8 cellular contexts compared by ENCODE assay signal in the genomic region with DNA sequence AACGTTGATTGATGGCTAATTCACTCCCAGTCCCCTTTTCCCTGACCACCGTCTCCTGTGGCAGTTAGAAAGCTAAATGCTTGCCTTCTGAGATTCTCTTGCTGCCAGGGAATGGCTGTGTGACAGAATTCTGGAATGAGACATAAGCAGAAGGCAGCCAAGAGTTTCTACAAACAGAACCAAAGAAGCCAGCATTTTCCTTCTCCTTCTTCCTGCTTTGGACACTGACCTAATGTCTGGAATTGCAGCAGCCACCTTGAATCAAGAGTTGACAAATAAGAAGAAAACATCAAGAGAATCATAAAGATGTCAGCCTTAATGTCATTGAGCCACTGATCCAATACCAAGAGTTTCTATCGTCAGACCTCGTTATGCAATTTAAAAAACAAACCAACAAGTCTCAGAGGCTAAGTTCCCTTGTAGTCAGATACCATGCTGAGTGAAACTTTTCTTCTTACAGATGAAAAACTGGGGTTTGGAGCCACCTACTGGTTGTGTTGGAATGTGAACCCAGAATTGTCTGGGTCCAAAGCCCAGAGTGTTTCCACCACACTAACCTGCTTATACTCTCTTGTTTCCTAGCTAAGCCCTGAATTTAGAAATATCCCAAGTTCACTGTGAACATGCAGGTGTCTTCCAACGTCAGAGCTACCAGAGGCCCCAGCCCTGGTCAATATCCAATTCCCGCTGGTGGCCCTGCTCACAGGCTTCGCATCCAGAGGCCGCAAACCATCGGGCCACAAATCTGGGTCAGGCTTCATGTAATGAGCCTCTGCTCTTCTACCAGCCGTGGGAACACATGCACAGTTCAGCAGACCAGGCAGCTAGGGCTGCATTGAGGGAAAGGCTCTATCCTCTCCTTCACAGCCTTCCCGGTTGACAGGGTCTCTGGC. TPM values are rescaled to one million over a fixed set of nuclear protein-coding genes. Genes with fewer than 3 reads are reported as not detected.
A peak's percentile ranks its signal among the peaks of the same experiment; 100 is the strongest.
DNase-seq lines count a peak whose midpoint lies in the region; ATAC-seq lines count a peak whose summit lies in the region.

No MANE protein-coding gene starts in this region.

- no peaks in the 10 kb centered on the region for H3K9me3 Mint-ChIP-seq in activated CD8-positive, alpha-beta T cell treated with anti-CD3 and anti-CD28 coated beads, Interleukin-2, amount 10 ng/mL, durations not matched to agents 7 days and 5 days (ENCODE audit: insufficient read depth)
- H3K9me3 Mint-ChIP-seq in stimulated activated naive B cell treated with anti-CD40 and anti-IgM and Interleukin-4, amounts not matched to agents 10 μg/mL and 1 μg/mL and 100 μg/mL, for 72 hours, result no peaks in the 10 kb centered on the region

- no peaks in the 10 kb centered on the region for H3K27me3 Mint-ChIP-seq in activated CD8-positive, alpha-beta T cell treated with anti-CD3 and anti-CD28 coated beads, Interleukin-2, amount 10 ng/mL, durations not matched to agents 7 days and 5 days (ENCODE audit: low read depth)
- H3K27me3 Mint-ChIP-seq in stimulated activated naive B cell treated with anti-CD40 and anti-IgM and Interleukin-4, amounts not matched to agents 10 μg/mL and 1 μg/mL and 100 μg/mL, for 72 hours, result peaks cover 10 to 19% of the 10 kb centered on the region in 2 donors

- H3K27ac Mint-ChIP-seq in activated CD8-positive, alpha-beta T cell treated with anti-CD3 and anti-CD28 coated beads, Interleukin-2, amount 10 ng/mL, durations not matched to agents 7 days and 5 days, result no peak overlapping the region
- H3K27ac Mint-ChIP-seq in stimulated activated naive B cell treated with anti-CD40 and anti-IgM and Interleukin-4, amounts not matched to agents 10 μg/mL and 1 μg/mL and 100 μg/mL, for 72 hours, result no peak overlapping the region

- ATAC-seq in Right ventricle myocardium inferior (peak; percentile 75), HG03432 (IDR thresholded peaks at IDR 0.05; ENCODE audit: unreplicated experiment) (peak; percentile 70)
- ATAC-seq in activated CD8-positive, alpha-beta T cell treated with anti-CD3 and anti-CD28 coated beads, Interleukin-2, amount 10 ng/mL, durations not matched to agents 7 days and 5 days, result peak; percentile 88
- ATAC-seq in stimulated activated naive B cell treated with anti-CD40 and anti-IgM and Interleukin-4, amounts not matched to agents 10 μg/mL and 1 μg/mL and 100 μg/mL, for 72 hours (replicated peaks), result peak; percentile 67 to 72

- no peak overlapping the region for H3K4me3 Mint-ChIP-seq in activated CD8-positive, alpha-beta T cell treated with anti-CD3 and anti-CD28 coated beads, Interleukin-2, amount 10 ng/mL, durations not matched to agents 7 days and 5 days
- no peak overlapping the region for H3K4me3 Mint-ChIP-seq in stimulated activated naive B cell treated with anti-CD40 and anti-IgM and Interleukin-4, amounts not matched to agents 10 μg/mL and 1 μg/mL and 100 μg/mL, for 72 hours

- no peaks in the 10 kb centered on the region for H3K36me3 Mint-ChIP-seq in activated CD8-positive, alpha-beta T cell treated with anti-CD3 and anti-CD28 coated beads, Interleukin-2, amount 10 ng/mL, durations not matched to agents 7 days and 5 days (ENCODE audit: low read depth)
- H3K36me3 Mint-ChIP-seq in stimulated activated naive B cell treated with anti-CD40 and anti-IgM and Interleukin-4, amounts not matched to agents 10 μg/mL and 1 μg/mL and 100 μg/mL, for 72 hours, result peaks cover 0 to 2% of the 10 kb centered on the region in 2 donors

- DNase-seq in Right ventricle myocardium inferior (ENCODE audit: missing footprints) (no peak), cardiac septum (ENCODE audit: low spot score) (no peak), NCI-H82 treated with DMSO at 0.1 percent for 48 hours (lab: John Stamatoyannopoulos, UW; ENCODE audit: unreplicated experiment) (peak; percentile 63), epidermal melanocyte (ENCODE audit: insufficient read length, low spot score) (peak; percentile 43), middle frontal gyrus (ENCODE audit: extremely low spot score, low spot score) (peak; percentile 56)
- peak; percentile 76 for DNase-seq in activated CD8-positive, alpha-beta T cell treated with anti-CD3 and anti-CD28 coated beads, Interleukin-2, amount 10 ng/mL, durations not matched to agents 7 days and 5 days
- DNase-seq in stimulated activated naive B cell treated with anti-CD40 and anti-IgM and Interleukin-4, amounts not matched to agents 10 μg/mL and 1 μg/mL and 100 μg/mL, for 72 hours, result peak; percentile 39

- CTCF ChIA-PET in activated CD8-positive, alpha-beta T cell treated with anti-CD3 and anti-CD28 coated beads, Interleukin-2, amount 10 ng/mL, durations not matched to agents 7 days and 5 days (lab: Charles Lee), result interaction anchor here (0.7 to 5.9 kb wide), 19 partner anchors 11 to 669 kb away, joined by 3 to 187 read pairs (median 4); a partner anchor contains a TSS

- POLR2A ChIA-PET in activated CD8-positive, alpha-beta T cell treated with anti-CD3 and anti-CD28 coated beads, Interleukin-2, amount 10 ng/mL, durations not matched to agents 7 days and 5 days (lab: Charles Lee), result no interaction called here

- H3K4me1 Mint-ChIP-seq in activated CD8-positive, alpha-beta T cell treated with anti-CD3 and anti-CD28 coated beads, Interleukin-2, amount 10 ng/mL, durations not matched to agents 7 days and 5 days (ENCODE audit: low read depth), result peaks cover 4% of the 10 kb centered on the region
- peaks cover 13 to 26% of the 10 kb centered on the region in 2 donors for H3K4me1 Mint-ChIP-seq in stimulated activated naive B cell treated with anti-CD40 and anti-IgM and Interleukin-4, amounts not matched to agents 10 μg/mL and 1 μg/mL and 100 μg/mL, for 72 hours

- intact Hi-C loops in Right ventricle myocardium inferior (cut with DNase I), result loop anchor here (1.0 kb wide), 1 partner anchor 264 kb away; no protein-coding TSS in a partner anchor
- intact Hi-C loops in cardiac septum (cut with DNase I), result loop anchor here (2.0 kb wide), 1 partner anchor 263 kb away; no protein-coding TSS in a partner anchor

RNA-seq across cellular contexts. Expression of a gene that starts 42.5 kb away (rescaled TPM):
- total RNA-seq in Right ventricle myocardium inferior (0.22 TPM), cardiac septum (1.1 TPM)
- 1 to 10 TPM; 7.2 to 7.5 TPM for total RNA-seq in activated CD8-positive, alpha-beta T cell treated with anti-CD3 and anti-CD28 coated beads, Interleukin-2, amount 10 ng/mL, durations not matched to agents 7 days and 5 days

Comparison
In these comparisons a context has a peak if more than half of its experiments do, and no peak if none do; other contexts are left out.
1. DNase-seq: peak in NCI-H82 treated with DMSO at 0.1 percent for 48 hours (single experiment), activated CD8-positive, alpha-beta T cell treated with anti-CD3 and anti-CD28 coated beads, Interleukin-2, amount 10 ng/mL, durations not matched to agents 7 days and 5 days (single experiment), epidermal melanocyte (single experiment), middle frontal gyrus (single experiment) and stimulated activated naive B cell treated with anti-CD40 and anti-IgM and Interleukin-4, amounts not matched to agents 10 μg/mL and 1 μg/mL and 100 μg/mL, for 72 hours (single experiment); none in Right ventricle myocardium inferior (single experiment) and cardiac septum (single experiment).
2. Peak in every context shown above with its lines, with median percentiles within 50 percentile points of each other: ATAC-seq.